ENCODE assay signal across 1 cellular context in the genomic region with DNA sequence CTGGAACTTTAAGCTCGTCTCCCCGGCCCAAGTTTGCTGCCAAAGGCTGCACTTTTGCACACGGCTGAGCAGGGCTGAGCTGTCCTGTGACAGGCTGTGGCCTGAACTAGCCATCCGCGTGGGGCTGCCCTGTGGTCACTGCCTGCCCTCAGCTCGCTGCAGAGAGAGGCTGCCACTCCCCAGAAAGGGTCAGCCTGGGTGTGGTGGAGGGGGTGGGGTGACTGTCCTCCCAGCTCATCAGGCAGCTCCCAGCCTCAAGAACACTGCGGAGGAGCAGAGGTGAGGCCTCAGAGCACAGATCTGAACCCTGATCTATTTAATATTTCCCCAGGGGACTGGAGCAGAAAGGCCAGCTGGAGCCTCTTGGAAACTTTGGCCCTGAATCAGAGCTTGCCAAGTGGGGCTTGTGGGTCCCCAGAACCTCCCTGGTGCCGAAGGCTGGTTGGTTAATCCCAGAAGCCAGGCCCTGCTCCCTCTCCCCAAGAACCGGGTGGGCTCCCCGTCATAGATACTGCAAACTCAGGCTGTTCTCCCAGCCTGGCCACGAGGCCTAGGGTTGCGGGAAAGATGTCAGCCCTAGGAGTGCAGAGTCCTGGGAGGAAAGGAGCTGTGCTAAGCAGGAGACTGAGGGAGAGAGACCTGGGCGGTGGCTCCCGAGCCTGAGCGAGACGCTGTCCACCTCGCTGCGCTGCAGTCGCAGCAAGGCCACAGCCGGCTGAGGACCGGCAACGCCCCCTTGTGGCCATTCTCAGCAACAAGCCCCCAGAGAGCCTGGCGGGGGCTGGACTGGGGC.
TF ChIP-seq lines count a peak whose summit lies in the region.

No MANE protein-coding gene starts in this region.

TF ChIP-seq in K562, 482 proteins besides CTCF, POLR2A, EP300 and RAD21 (continued from another document):
- TF ChIP-seq, protein P1, sequence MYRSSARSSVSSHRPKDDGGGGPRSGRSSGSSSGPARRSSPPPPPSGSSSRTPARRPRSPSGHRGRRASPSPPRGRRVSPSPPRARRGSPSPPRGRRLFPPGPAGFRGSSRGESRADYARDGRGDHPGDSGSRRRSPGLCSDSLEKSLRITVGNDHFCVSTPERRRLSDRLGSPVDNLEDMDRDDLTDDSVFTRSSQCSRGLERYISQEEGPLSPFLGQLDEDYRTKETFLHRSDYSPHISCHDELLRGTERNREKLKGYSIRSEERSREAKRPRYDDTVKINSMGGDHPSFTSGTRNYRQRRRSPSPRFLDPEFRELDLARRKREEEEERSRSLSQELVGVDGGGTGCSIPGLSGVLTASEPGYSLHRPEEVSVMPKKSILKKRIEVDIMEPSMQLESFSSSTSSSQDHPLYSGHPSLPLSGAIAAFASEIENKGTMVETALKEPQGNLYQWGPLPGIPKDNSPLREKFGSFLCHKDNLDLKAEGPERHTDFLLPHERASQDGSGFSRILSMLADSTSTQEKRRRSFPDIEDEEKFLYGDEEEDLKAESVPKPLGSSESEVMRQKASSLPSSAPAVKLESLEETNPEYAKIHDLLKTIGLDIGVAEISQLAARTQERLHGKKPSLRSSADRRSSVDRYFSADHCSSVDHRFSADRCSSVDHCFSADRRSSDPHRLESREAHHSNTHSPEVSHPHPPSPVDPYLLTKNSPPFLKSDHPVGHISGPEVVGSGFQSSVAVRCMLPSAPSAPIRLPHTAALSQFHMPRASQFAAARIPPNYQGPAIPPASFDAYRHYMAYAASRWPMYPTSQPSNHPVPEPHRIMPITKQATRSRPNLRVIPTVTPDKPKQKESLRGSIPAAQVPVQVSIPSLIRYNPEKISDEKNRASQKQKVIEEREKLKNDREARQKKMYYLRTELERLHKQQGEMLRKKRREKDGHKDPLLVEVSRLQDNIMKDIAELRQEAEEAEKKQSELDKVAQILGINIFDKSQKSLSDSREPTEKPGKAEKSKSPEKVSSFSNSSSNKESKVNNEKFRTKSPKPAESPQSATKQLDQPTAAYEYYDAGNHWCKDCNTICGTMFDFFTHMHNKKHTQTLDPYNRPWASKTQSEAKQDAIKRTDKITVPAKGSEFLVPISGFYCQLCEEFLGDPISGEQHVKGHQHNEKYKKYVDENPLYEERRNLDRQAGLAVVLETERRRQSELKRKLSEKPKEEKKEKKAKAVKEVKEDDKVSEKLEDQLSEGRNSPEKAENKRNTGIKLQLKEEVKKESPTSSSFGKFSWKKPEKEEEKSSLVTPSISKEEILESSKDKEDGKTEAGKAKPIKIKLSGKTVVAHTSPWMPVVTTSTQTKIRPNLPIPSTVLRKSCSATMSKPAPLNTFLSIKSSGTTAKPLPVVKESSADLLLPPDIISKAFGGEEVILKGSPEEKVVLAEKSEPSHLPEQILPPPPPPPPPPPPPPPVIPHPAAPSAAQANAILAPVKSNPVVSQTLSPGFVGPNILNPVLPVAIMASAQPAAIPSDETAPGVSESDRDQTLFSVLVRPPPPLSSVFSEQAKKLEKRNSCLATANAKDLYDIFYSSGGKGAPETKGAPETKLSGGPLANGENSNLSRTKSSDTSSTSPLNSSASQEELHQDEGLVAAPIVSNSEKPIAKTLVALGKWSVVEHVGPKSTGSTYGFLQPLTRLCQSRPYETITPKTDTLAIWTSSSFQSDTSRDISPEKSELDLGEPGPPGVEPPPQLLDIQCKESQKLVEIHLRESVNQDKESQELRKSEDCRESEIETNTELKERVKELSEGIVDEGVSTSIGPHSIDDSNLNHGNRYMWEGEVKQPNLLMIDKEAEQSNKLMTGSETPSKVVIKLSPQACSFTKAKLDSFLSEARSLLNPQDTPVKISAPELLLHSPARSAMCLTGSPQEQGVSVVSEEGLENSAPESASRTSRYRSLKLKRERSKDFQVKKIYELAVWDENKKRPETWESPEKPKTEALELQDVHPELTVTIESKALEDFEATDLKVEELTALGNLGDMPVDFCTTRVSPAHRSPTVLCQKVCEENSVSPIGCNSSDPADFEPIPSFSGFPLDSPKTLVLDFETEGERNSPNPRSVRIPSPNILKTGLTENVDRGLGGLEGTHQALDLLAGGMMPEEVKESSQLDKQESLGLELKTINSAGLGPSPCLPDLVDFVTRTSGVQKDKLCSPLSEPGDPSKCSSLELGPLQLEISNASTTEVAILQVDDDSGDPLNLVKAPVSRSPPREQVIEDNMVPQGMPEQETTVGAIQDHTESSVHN (IDR thresholded peaks at IDR 0.05; ENCODE audit: borderline replicate concordance in 1 of 2, low read depth in 1 of 2) = no peak
- TF ChIP-seq ZNF57 (CRISPR knock-in tag; IDR thresholded peaks at IDR 0.05) = 0 out of 2 replicates have a peak, but pooled peaks have one; percentile 64
- peak; percentile 56 for TF ChIP-seq RBFOX2 (IDR thresholded peaks at IDR 0.05; ENCODE audit: low read depth, low read length)
- 0 out of 2 replicates have a peak, but pooled peaks have one; percentile 36 for TF ChIP-seq CHD2 (IDR thresholded peaks at IDR 0.05; ENCODE audit: low read depth, low read length)
- TF ChIP-seq HCFC1 (IDR thresholded peaks at IDR 0.05; ENCODE audit: low read depth, low read length) = peak; percentile 50
- no peak for TF ChIP-seq SLC30A9 (CRISPR knock-in tag; IDR thresholded peaks at IDR 0.05)
- 0 out of 2 replicates have a peak, but pooled peaks have one; percentile 18 for TF ChIP-seq ZEB2 (IDR thresholded peaks at IDR 0.05)
